20 cellular contexts compared by ENCODE assay signal in genomic region chr9:15278290-15278689, GRCh38.
"Had no signal": no experiment of that assay in that cellular context is flagged by ENCODE, and none has a peak within 500 bp of the region (broad histone marks: within the 10 kb centered on the region; RNA-seq: fewer than 3 reads in every experiment).

No MANE protein-coding gene starts in this region.

- FAIRE-seq: urothelium cell line had no signal

- H3K4me3 ChIP-seq: dorsolateral prefrontal cortex, gastrocnemius medialis, lung, neural progenitor cell, prostate gland, sigmoid colon, spleen, thoracic aorta, tibial nerve, upper lobe of left lung had no signal

- H3K27ac ChIP-seq: gastrocnemius medialis, neural progenitor cell, prostate gland, sigmoid colon, spleen, tibial nerve, upper lobe of left lung had no signal

- H3K27me3 Mint-ChIP-seq: natural killer cell treated with Interleukin-12 subunit alpha and Interleukin-12 subunit beta and Interleukin-15 and Interleukin-18, amount 100 ng/mL, for 72 hours; stimulated activated naive B cell treated with anti-CD40 and anti-IgM and Interleukin-4, amounts not matched to agents 10 μg/mL and 1 μg/mL and 100 μg/mL, for 72 hours; stimulated activated naive CD8-positive, alpha-beta T cell treated with anti-CD3 and anti-CD28 coated beads, Interleukin-15, Interleukin-2, amounts not matched to agents 100 ng/mL and 50 ng/mL, for 24 hours had no signal

- H3K4me1 ChIP-seq: prostate gland had no signal

- H3K27me3 ChIP-seq: dorsolateral prefrontal cortex, gastrocnemius medialis, neural progenitor cell, sigmoid colon, spleen, tibial nerve, upper lobe of left lung had no signal

- H3K9me3 Mint-ChIP-seq: memory B cell; natural killer cell treated with Interleukin-12 subunit alpha and Interleukin-12 subunit beta and Interleukin-15 and Interleukin-18, amount 100 ng/mL, for 72 hours; neural progenitor cell; stimulated activated naive B cell treated with anti-CD40 and anti-IgM and Interleukin-4, amounts not matched to agents 10 μg/mL and 1 μg/mL and 100 μg/mL, for 72 hours; stimulated activated naive CD8-positive, alpha-beta T cell treated with anti-CD3 and anti-CD28 coated beads, Interleukin-15, Interleukin-2, amounts not matched to agents 100 ng/mL and 50 ng/mL, for 24 hours had no signal

- H3K9me3 ChIP-seq: gastrocnemius medialis, prostate gland, sigmoid colon, spleen, thoracic aorta, tibial nerve, upper lobe of left lung had no signal

- ATAC-seq: gastrocnemius medialis; natural killer cell treated with Interleukin-12 subunit alpha and Interleukin-12 subunit beta and Interleukin-15 and Interleukin-18, amount 100 ng/mL, for 72 hours had no signal

- H3K36me3 Mint-ChIP-seq: memory B cell; natural killer cell treated with Interleukin-12 subunit alpha and Interleukin-12 subunit beta and Interleukin-15 and Interleukin-18, amount 100 ng/mL, for 72 hours; neural progenitor cell; stimulated activated naive B cell treated with anti-CD40 and anti-IgM and Interleukin-4, amounts not matched to agents 10 μg/mL and 1 μg/mL and 100 μg/mL, for 72 hours had no signal

- DNase-seq: effector CD4-positive, alpha-beta T cell; gastrocnemius medialis; kidney; left cardiac atrium; right cardiac atrium; sigmoid colon; spleen; stimulated activated CD4-positive, alpha-beta T cell treated with anti-CD3 and anti-CD28 coated beads, Interleukin-4, amount 100 ng/mL, for 4 hours; stimulated activated naive B cell treated with anti-CD40 and anti-IgM and Interleukin-4, amounts not matched to agents 10 μg/mL and 1 μg/mL and 100 μg/mL, for 72 hours; upper lobe of left lung had no signal

- H3K36me3 ChIP-seq: gastrocnemius medialis, neural progenitor cell, prostate gland, sigmoid colon, spleen, thoracic aorta, tibial nerve, upper lobe of left lung had no signal

- H3K4me3 Mint-ChIP-seq: memory B cell; natural killer cell treated with Interleukin-12 subunit alpha and Interleukin-12 subunit beta and Interleukin-15 and Interleukin-18, amount 100 ng/mL, for 72 hours; neural progenitor cell; stimulated activated naive B cell treated with anti-CD40 and anti-IgM and Interleukin-4, amounts not matched to agents 10 μg/mL and 1 μg/mL and 100 μg/mL, for 72 hours; stimulated activated naive CD8-positive, alpha-beta T cell treated with anti-CD3 and anti-CD28 coated beads, Interleukin-15, Interleukin-2, amounts not matched to agents 100 ng/mL and 50 ng/mL, for 24 hours had no signal

- H3K4me1 Mint-ChIP-seq: memory B cell had no signal

- H3K27ac Mint-ChIP-seq: memory B cell; neural progenitor cell; stimulated activated naive CD8-positive, alpha-beta T cell treated with anti-CD3 and anti-CD28 coated beads, Interleukin-15, Interleukin-2, amounts not matched to agents 100 ng/mL and 50 ng/mL, for 24 hours had no signal
